ENCODE assay signal across 26 cellular contexts in the genomic region with DNA sequence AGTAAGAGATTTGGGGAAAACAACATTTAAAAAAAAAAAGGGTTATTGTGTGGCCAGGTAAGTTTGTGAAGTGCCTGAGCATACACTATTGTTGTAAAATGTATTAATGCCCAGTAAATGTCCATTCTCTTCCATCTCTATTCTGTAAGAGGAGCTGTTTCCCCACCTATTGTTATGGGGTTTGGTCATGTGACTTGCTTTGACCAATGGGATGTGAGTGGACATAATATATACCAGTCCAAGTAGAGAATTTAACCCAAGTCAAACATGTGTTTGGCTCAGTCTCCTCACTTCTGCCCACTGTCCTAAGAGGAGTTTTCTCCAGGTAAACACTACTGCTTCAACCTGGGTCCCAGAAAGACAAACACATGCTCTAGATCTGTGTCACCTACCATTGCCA.
"Had no signal": no experiment of that assay in that cellular context is flagged by ENCODE, and none has a peak within 500 bp of the region (broad histone marks: within the 10 kb centered on the region; RNA-seq: fewer than 3 reads in every experiment).

No MANE protein-coding gene starts in this region.

- DNase-seq: cortex of kidney; effector memory CD8-positive, alpha-beta T cell; erythroblast; esophagus squamous epithelium; foreskin melanocyte; glutamatergic neuron; heart right ventricle; hypothalamus; mucosa of descending colon; naive B cell; pancreas; stimulated activated CD4-positive, alpha-beta T cell treated with anti-CD3 and anti-CD28 coated beads, Interleukin-12 subunit alpha, Interleukin-12 subunit beta, amount 100 ng/mL, for 4 hours; stimulated activated CD4-positive, alpha-beta T cell treated with anti-CD3 and anti-CD28 coated beads, Interleukin-1b, Interleukin-23, amount 100 ng/mL, for 48 hours; stimulated activated CD4-positive, alpha-beta T cell treated with anti-CD3 and anti-CD28 coated beads, Interleukin-4, amount 100 ng/mL, for 1 hour; stimulated activated CD8-positive, alpha-beta memory T cell treated with anti-CD3 and anti-CD28 coated beads, Interleukin-4, amount 100 ng/mL, for 48 hours; stimulated activated naive CD4-positive, alpha-beta T cell; stomach; thyroid gland; trophoblast cell had no signal

- H3K4me1 ChIP-seq: esophagus squamous epithelium, heart right ventricle, pancreas, stomach, thyroid gland, vagina had no signal

- H3K9me3 ChIP-seq: esophagus squamous epithelium, mucosa of descending colon, neutrophil, pancreas, thyroid gland, vagina had no signal

- ATAC-seq: effector memory CD8-positive, alpha-beta T cell; heart right ventricle; left lobe of liver; mucosa of descending colon; natural killer cell treated with Interleukin-12 subunit alpha and Interleukin-12 subunit beta and Interleukin-15 and Interleukin-18, amount 100 ng/mL, for 72 hours; pancreas; sciatic nerve had no signal

- H3K4me3 ChIP-seq: esophagus squamous epithelium, heart right ventricle, lung, mucosa of descending colon, pancreas, smooth muscle cell, stomach, thyroid gland, vagina had no signal

- H3K27ac ChIP-seq: esophagus squamous epithelium, heart right ventricle, neutrophil, pancreas, stomach, thyroid gland, vagina had no signal

- H3K4me2 ChIP-seq: smooth muscle cell had no signal

- H3K36me3 ChIP-seq: esophagus squamous epithelium, heart right ventricle, neutrophil, pancreas, stomach, thyroid gland, vagina had no signal

- H3K27me3 ChIP-seq: esophagus squamous epithelium, neutrophil, stomach, thyroid gland, vagina had no signal
